Comparison of ENCODE assay signal across 11 cellular contexts in the genomic region with DNA sequence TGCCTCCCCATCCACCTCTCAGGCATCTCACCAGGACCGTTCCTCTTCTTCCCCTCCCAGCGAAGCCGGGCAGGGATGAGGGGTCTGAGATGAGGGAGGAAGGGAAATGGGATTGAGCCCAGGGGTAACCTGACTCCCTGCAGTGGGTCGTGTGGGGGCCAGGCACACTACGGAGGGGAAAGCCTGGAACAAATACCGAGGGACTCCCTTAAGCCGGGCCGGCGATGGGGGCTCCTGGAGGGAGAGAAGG. TPM values are rescaled to one million over a fixed set of nuclear protein-coding genes. Genes with fewer than 3 reads are reported as not detected.
A peak's percentile ranks its signal among the peaks of the same experiment; 100 is the strongest.
DNase-seq lines count a peak whose midpoint lies in the region; TF ChIP-seq lines count a peak whose summit lies in the region.
"Had no signal": no experiment of that assay in that cellular context is flagged by ENCODE, and none has a peak within 500 bp of the region (broad histone marks: within the 10 kb centered on the region; RNA-seq: fewer than 3 reads in every experiment).

No MANE protein-coding gene starts in this region.

- peak in 1 of 2 experiments; percentile 60 for DNase-seq in SJCRH30
- no peak for DNase-seq in GM10266 (ENCODE audit: extremely low spot score)
- DNase-seq in EL, result no peak
- DNase-seq in NCI-H1694 (lab: John Stamatoyannopoulos, UW), result no peak
- DNase-seq in effector memory CD4-positive, alpha-beta T cell, result no peak
- DNase-seq: activated naive CD4-positive, alpha-beta T cell; DMS 273 treated with DMSO at 0.1 percent for 48 hours; foreskin keratinocyte had no signal

- peak overlapping the region; percentile 50 for H3K27ac ChIP-seq in SJCRH30
- peak overlapping the region; percentile 78 for H3K27ac ChIP-seq in esophagus (ENCODE audit: low read depth in 2 of 2, low read length in 1 of 2)
- H3K27ac ChIP-seq in muscle layer of duodenum (ENCODE audit: low read length), result peak overlapping the region; percentile 71
- H3K27ac ChIP-seq in stomach smooth muscle (ENCODE audit: low read length), result peak overlapping the region; percentile 98
- H3K27ac ChIP-seq in effector memory CD4-positive, alpha-beta T cell (ENCODE audit: insufficient read depth, low read length, poor library complexity, severe bottlenecking), result no peak overlapping the region
- H3K27ac ChIP-seq: foreskin keratinocyte had no signal

- no peak for TF ChIP-seq CTCF in GM10266 (IDR thresholded peaks at IDR 0.05; ENCODE audit: control insufficient read depth, insufficient read depth, low read depth, missing control alignments)

- H3K9ac ChIP-seq in stomach smooth muscle (ENCODE audit: low read length in 2 of 2), result peak overlapping the region; percentile 82 to 87

- H3K27me3 ChIP-seq in SJCRH30 (no peaks in the 10 kb centered on the region), esophagus (ENCODE audit: control insufficient read depth in 1 of 2, insufficient read depth in 2 of 2, low read length in 2 of 2) (peaks cover 0 to 4% of the 10 kb centered on the region in 2 donors), muscle layer of duodenum (ENCODE audit: low read depth, low read length) (peaks cover 15% of the 10 kb centered on the region), stomach smooth muscle (ENCODE audit: control insufficient read depth in 1 of 2, insufficient read depth in 2 of 2, low read length in 2 of 2) (peaks cover 0 to 4% of the 10 kb centered on the region in 2 donors)
- H3K27me3 ChIP-seq in effector memory CD4-positive, alpha-beta T cell (replicated peaks; ENCODE audit: control insufficient read depth, insufficient read depth, low read length, poor library complexity, severe bottlenecking), result peaks cover 8% of the 10 kb centered on the region

- H3K4me3 ChIP-seq in SJCRH30 (peak overlapping the region; percentile 48), esophagus (ENCODE audit: low read depth in 1 of 2, low read length in 2 of 2) (no peak overlapping the region), muscle layer of duodenum (ENCODE audit: low read depth in 1 of 2, low read length in 2 of 2) (peak overlapping the region in 1 of 2 donors; percentile 47), stomach smooth muscle (ENCODE audit: low read length in 2 of 2) (peak overlapping the region; percentile 68)
- H3K4me3 ChIP-seq in effector memory CD4-positive, alpha-beta T cell (ENCODE audit: insufficient read depth, low read depth, low read length, poor library complexity, severe bottlenecking), result no peak overlapping the region

- H3K36me3 ChIP-seq in SJCRH30 (no peaks in the 10 kb centered on the region), esophagus (ENCODE audit: control insufficient read depth in 2 of 2, insufficient read depth in 2 of 2, low read length in 1 of 2) (no peaks in the 10 kb centered on the region), muscle layer of duodenum (ENCODE audit: control insufficient read depth in 1 of 2, insufficient read depth in 2 of 2, low read length in 2 of 2) (no peaks in the 10 kb centered on the region), stomach smooth muscle (ENCODE audit: control insufficient read depth in 2 of 2, insufficient read depth in 2 of 2, low read length in 2 of 2) (no peaks in the 10 kb centered on the region)
- no peaks in the 10 kb centered on the region for H3K36me3 ChIP-seq in effector memory CD4-positive, alpha-beta T cell (ENCODE audit: control insufficient read depth, insufficient read depth, low read length)

- peaks cover 29% of the 10 kb centered on the region for H3K4me1 ChIP-seq in SJCRH30
- no peaks in the 10 kb centered on the region for H3K4me1 ChIP-seq in esophagus (ENCODE audit: control insufficient read depth in 2 of 2, insufficient read depth in 2 of 2, low read length in 1 of 2)
- H3K4me1 ChIP-seq in muscle layer of duodenum (ENCODE audit: control insufficient read depth in 1 of 2, insufficient read depth in 2 of 2, low read length in 2 of 2), result peaks cover 0 to 28% of the 10 kb centered on the region in 2 donors
- peaks cover 69% of the 10 kb centered on the region for H3K4me1 ChIP-seq in stomach smooth muscle (ENCODE audit: control insufficient read depth, insufficient read depth, low read length)
- peaks cover 8% of the 10 kb centered on the region for H3K4me1 ChIP-seq in effector memory CD4-positive, alpha-beta T cell (ENCODE audit: control insufficient read depth, insufficient read depth, low read length, poor library complexity, severe bottlenecking)
- H3K4me1 ChIP-seq: foreskin keratinocyte had no signal

- H3K9me3 ChIP-seq in SJCRH30 (replicated peaks), result no peaks in the 10 kb centered on the region
- no peaks in the 10 kb centered on the region for H3K9me3 ChIP-seq in esophagus (ENCODE audit: control insufficient read depth in 2 of 2, insufficient read depth in 1 of 2, low read depth in 1 of 2, low read length in 1 of 2)
- H3K9me3 ChIP-seq in muscle layer of duodenum (ENCODE audit: control insufficient read depth in 1 of 2, low read length in 2 of 2), result no peaks in the 10 kb centered on the region
- H3K9me3 ChIP-seq in stomach smooth muscle (ENCODE audit: control insufficient read depth in 2 of 2, low read length in 2 of 2), result no peaks in the 10 kb centered on the region
- no peaks in the 10 kb centered on the region for H3K9me3 ChIP-seq in effector memory CD4-positive, alpha-beta T cell (ENCODE audit: control insufficient read depth, low read length)

- WGBS in esophagus, 2 donors, result 49 to 59% methylated on average over 6 to 9 of the region's 9 CpGs

RNA-seq across cellular contexts. Expression of a gene that starts 0.2 kb away (rescaled TPM):
- total RNA-seq in SJCRH30 (2014; rRNA removed; shearing (Covaris generic)), result 21.3 and 26.2 TPM in 2 replicates
- polyA plus RNA-seq in esophagus, result 10 to 100 TPM; 22.3 to 37.7 TPM

RNA-seq across cellular contexts. Expression of a gene that starts 16.2 kb away (rescaled TPM):
- 331 and 376 TPM in 2 replicates for total RNA-seq in SJCRH30 (2014; rRNA removed; shearing (Covaris generic))
- 100 to 1,000 TPM; 672 to 686 TPM for polyA plus RNA-seq in esophagus
- total RNA-seq: foreskin keratinocyte had no signal

RNA-seq across cellular contexts. Expression of a gene that starts 46.7 kb away (rescaled TPM):
- 29.5 and 33.1 TPM in 2 replicates for total RNA-seq in SJCRH30 (2014; rRNA removed; shearing (Covaris generic))
- polyA plus RNA-seq in esophagus, result 10 to 100 TPM; 46.2 to 49.6 TPM

Comparison
In these comparisons a context has a peak if more than half of its experiments do, and no peak if none do; other contexts are left out.
1. H3K4me3 ChIP-seq: peak in SJCRH30 (single experiment) and stomach smooth muscle (2 of 2); none in esophagus (0 of 2) and effector memory CD4-positive, alpha-beta T cell (single experiment).